ENCODE assay signal across 5 cellular contexts in the genomic region with DNA sequence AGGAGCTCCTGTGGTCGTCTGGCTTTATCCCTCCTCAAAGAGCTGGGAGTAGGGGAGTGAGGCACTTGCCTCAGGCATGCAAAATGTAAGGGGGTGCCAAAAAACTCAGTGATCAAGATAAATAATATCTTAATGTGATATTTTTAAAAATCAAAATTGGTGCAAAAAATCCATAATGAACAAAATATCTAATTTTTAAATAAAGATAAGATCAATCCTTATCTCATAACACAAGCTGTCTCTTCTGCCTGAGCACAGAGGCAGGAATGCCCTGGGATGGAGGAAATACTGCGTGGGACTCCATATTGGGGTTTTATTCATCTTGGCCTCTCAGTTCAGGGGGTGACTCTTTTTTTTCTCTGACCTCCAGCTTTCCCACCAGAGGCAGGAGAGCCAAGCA.
"Had no signal": no experiment of that assay in that cellular context is flagged by ENCODE, and none has a peak within 500 bp of the region (broad histone marks: within the 10 kb centered on the region; RNA-seq: fewer than 3 reads in every experiment).

No MANE protein-coding gene starts in this region.

- H3K4me3 ChIP-seq: GM23338 had no signal

- H3K4me2 ChIP-seq: GM23338 had no signal

- DNase-seq: H9, HCEC 1CT, IMR-90, KBM-7 had no signal

- H3K4me3 Mint-ChIP-seq: GM23338, H9 had no signal

- ATAC-seq: GM23338 had no signal

- H2AFZ ChIP-seq: GM23338 had no signal

- H3K9me3 Mint-ChIP-seq: GM23338, H9 had no signal

- H3K27ac Mint-ChIP-seq: GM23338, H9 had no signal
